8 cellular contexts compared by ENCODE assay signal in the genomic region with DNA sequence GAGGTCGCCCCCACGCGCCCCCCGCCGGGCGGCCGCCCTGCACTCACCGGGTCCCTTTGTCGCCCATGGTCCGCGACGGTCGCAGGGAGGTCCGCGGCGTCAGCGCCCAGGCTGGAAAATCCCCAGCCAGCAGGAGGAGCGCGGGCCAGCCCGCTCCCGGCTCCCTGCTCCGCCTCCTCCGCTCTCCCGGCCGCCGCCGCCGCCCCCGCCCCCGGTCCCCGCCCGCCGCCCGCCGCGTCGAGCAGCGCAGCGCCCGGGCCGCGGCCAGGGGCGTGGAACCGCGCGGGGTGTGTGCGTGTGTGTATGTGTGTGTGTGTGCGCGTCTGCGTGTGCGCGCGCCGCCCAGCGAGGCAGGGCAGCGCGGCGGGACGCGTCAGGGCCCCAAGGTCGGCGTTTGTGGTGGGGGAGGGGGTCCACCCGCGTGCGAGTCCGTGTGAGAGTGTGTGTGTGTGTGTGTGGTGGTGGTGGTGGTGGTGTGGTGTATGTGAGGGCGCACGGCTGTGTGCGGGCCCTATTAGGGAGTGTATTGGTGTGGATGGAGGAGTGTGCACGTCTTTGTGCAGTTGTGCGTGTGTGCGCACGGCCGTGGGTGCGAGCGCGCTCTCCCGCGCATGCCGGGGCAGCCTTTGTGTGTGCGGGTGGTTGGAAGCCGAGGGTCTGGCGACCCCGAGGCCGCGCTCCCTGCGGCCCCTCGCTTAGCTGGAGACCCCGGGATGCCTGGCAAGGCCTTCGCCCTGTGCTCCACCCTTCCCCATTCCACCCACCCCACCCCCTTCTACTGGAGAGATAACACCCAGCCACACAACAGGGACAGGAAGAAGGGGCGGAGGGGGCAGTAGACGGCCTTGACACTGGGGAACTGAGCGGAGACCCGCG. TPM values are rescaled to one million over a fixed set of nuclear protein-coding genes. Genes with fewer than 3 reads are reported as not detected.
DNase-seq lines count a peak whose midpoint lies in the region; ATAC-seq, FAIRE-seq and TF ChIP-seq lines count a peak whose summit lies in the region.

A gene (minus strand): TSS at position 121 of the 876 bp plus-strand sequence. CDS start 54 bp downstream, at position 67.

- H2AFZ ChIP-seq in astrocyte (ENCODE audit: low read depth, low read length) = peak within 1 kb of the TSS; percentile 96

- no peaks in the 10 kb centered on the region for H3K79me2 ChIP-seq in astrocyte (ENCODE audit: insufficient read depth, low read length)

- no peak for FAIRE-seq in astrocyte (lab: Jason Lieb, UNC)

- peak; percentile 41 for DNase-seq in astrocyte (ENCODE audit: low read depth)
- peak; percentile 77 for DNase-seq in hepatic stellate cell (ENCODE audit: low spot score)
- no peak for DNase-seq in H4 (ENCODE audit: low spot score)

- peaks cover 0 to 30% (median 16%) of the 10 kb centered on the region in 11 experiments; a peak in 11 of 22 replicates for H4K20me1 ChIP-seq in BLaER1 treated with 17β-estradiol and CSF1 and Interleukin-3, amounts not matched to agents 10 nM and 100 nM
- H4K20me1 ChIP-seq in astrocyte (ENCODE audit: insufficient read depth, low read length) = peaks cover 9% of the 10 kb centered on the region

- H3K4me3 Mint-ChIP-seq in T-helper 1 cell treated with Interleukin-12 subunit alpha and Interleukin-12 subunit beta and Interleukin-4 antibody, amounts not matched to agents 30 μg/mL and 1 μg/mL, for 36 hours = peak within 1 kb of the TSS; percentile 88
- peak within 1 kb of the TSS; percentile 89 for H3K4me3 Mint-ChIP-seq in astrocyte (ENCODE audit: unreplicated experiment)

- peak within 1 kb of the TSS; percentile 79 to 97 (median 90) for H3K27ac ChIP-seq in BLaER1 treated with 17β-estradiol and CSF1 and Interleukin-3, amounts not matched to agents 10 nM and 100 nM
- H3K27ac ChIP-seq in astrocyte (ENCODE audit: low read depth, low read length) = no peak within 1 kb of the TSS
- peak within 1 kb of the TSS; percentile 84 for H3K27ac ChIP-seq in rectal smooth muscle tissue (ENCODE audit: low read depth, low read length)

- H3K4me3 ChIP-seq in BLaER1 treated with 17β-estradiol and CSF1 and Interleukin-3, amounts not matched to agents 10 nM and 100 nM = peak within 1 kb of the TSS; percentile 74 to 95 (median 82)
- H3K4me3 ChIP-seq in astrocyte (ENCODE audit: insufficient read depth, low read depth, low read length) (peak within 1 kb of the TSS; percentile 71), rectal smooth muscle tissue (ENCODE audit: low read length) (peak within 1 kb of the TSS; percentile 76)

- H3K27me3 Mint-ChIP-seq in T-helper 1 cell treated with Interleukin-12 subunit alpha and Interleukin-12 subunit beta and Interleukin-4 antibody, amounts not matched to agents 30 μg/mL and 1 μg/mL, for 36 hours (ENCODE audit: low read depth) = peaks cover 4% of the 10 kb centered on the region
- no peaks in the 10 kb centered on the region for H3K27me3 Mint-ChIP-seq in astrocyte (ENCODE audit: low read depth, unreplicated experiment)

- peak within 1 kb of the TSS; percentile 94 to 100 (median 97) for H3K4me2 ChIP-seq in BLaER1 treated with 17β-estradiol and CSF1 and Interleukin-3, amounts not matched to agents 10 nM and 100 nM
- peak within 1 kb of the TSS; percentile 100 for H3K4me2 ChIP-seq in astrocyte (ENCODE audit: low read length)

- H3K4me1 ChIP-seq in BLaER1 treated with 17β-estradiol and CSF1 and Interleukin-3, amounts not matched to agents 10 nM and 100 nM = peaks cover 54 to 64% (median 61%) of the 10 kb centered on the region in 10 experiments
- H3K4me1 ChIP-seq in astrocyte (ENCODE audit: insufficient read depth, low read length) (peaks cover 29% of the 10 kb centered on the region), rectal smooth muscle tissue (ENCODE audit: control insufficient read depth, insufficient read depth, low read length) (peaks cover 30% of the 10 kb centered on the region)

- no peaks in the 10 kb centered on the region for H3K9me3 Mint-ChIP-seq in T-helper 1 cell treated with Interleukin-12 subunit alpha and Interleukin-12 subunit beta and Interleukin-4 antibody, amounts not matched to agents 30 μg/mL and 1 μg/mL, for 36 hours
- no peaks in the 10 kb centered on the region for H3K9me3 Mint-ChIP-seq in astrocyte (ENCODE audit: unreplicated experiment)

- peaks cover 0 to 28% (median 14%) of the 10 kb centered on the region in 11 experiments; a peak in 10 of 22 replicates for H3K36me3 ChIP-seq in BLaER1 treated with 17β-estradiol and CSF1 and Interleukin-3, amounts not matched to agents 10 nM and 100 nM
- H3K36me3 ChIP-seq in astrocyte (ENCODE audit: insufficient read depth, low read length) (no peaks in the 10 kb centered on the region), rectal smooth muscle tissue (ENCODE audit: control insufficient read depth, insufficient read depth, low read length) (no peaks in the 10 kb centered on the region)

- peak within 1 kb of the TSS; percentile 90 for H3K27ac Mint-ChIP-seq in T-helper 1 cell treated with Interleukin-12 subunit alpha and Interleukin-12 subunit beta and Interleukin-4 antibody, amounts not matched to agents 30 μg/mL and 1 μg/mL, for 36 hours
- peak within 1 kb of the TSS; percentile 70 for H3K27ac Mint-ChIP-seq in astrocyte (ENCODE audit: unreplicated experiment)

- peaks cover 44% of the 10 kb centered on the region for H3K4me1 Mint-ChIP-seq in T-helper 1 cell treated with Interleukin-12 subunit alpha and Interleukin-12 subunit beta and Interleukin-4 antibody, amounts not matched to agents 30 μg/mL and 1 μg/mL, for 36 hours (ENCODE audit: low read depth)
- H3K4me1 Mint-ChIP-seq in astrocyte (ENCODE audit: low read depth, unreplicated experiment) = peaks cover 28% of the 10 kb centered on the region

- H3K9ac ChIP-seq in BLaER1 treated with 17β-estradiol and CSF1 and Interleukin-3, amounts not matched to agents 10 nM and 100 nM = peak within 1 kb of the TSS; percentile 88 to 93 (median 90)
- peak within 1 kb of the TSS; percentile 77 for H3K9ac ChIP-seq in astrocyte (ENCODE audit: low read length)
- peak within 1 kb of the TSS; percentile 67 for H3K9ac ChIP-seq in rectal smooth muscle tissue (ENCODE audit: low read length)

- peaks cover 11% of the 10 kb centered on the region for H3K36me3 Mint-ChIP-seq in T-helper 1 cell treated with Interleukin-12 subunit alpha and Interleukin-12 subunit beta and Interleukin-4 antibody, amounts not matched to agents 30 μg/mL and 1 μg/mL, for 36 hours (ENCODE audit: low read depth)
- H3K36me3 Mint-ChIP-seq in astrocyte (ENCODE audit: low read depth, unreplicated experiment) = no peaks in the 10 kb centered on the region

- TF ChIP-seq CTCF in astrocyte (IDR thresholded peaks at IDR 0.05; ENCODE audit: insufficient read depth, low read depth, low read length) = no peak

- ATAC-seq in HG03432 (IDR thresholded peaks at IDR 0.05; ENCODE audit: unreplicated experiment) = peak; percentile 49
- ATAC-seq in HG03045 (IDR thresholded peaks at IDR 0.05; ENCODE audit: unreplicated experiment) = no peak

- no peaks in the 10 kb centered on the region for H3K9me3 ChIP-seq in BLaER1 treated with 17β-estradiol and CSF1 and Interleukin-3, amounts not matched to agents 10 nM and 100 nM (replicated peaks in 1 of 11)
- H3K9me3 ChIP-seq in astrocyte (ENCODE audit: insufficient read depth, low read depth, low read length) = no peaks in the 10 kb centered on the region

- H3K27me3 ChIP-seq in BLaER1 treated with 17β-estradiol and CSF1 and Interleukin-3, amounts not matched to agents 10 nM and 100 nM = no peaks in the 10 kb centered on the region
- H3K27me3 ChIP-seq in astrocyte (ENCODE audit: insufficient read depth, low read length) (no peaks in the 10 kb centered on the region), rectal smooth muscle tissue (ENCODE audit: control insufficient read depth, insufficient read depth, low read length) (no peaks in the 10 kb centered on the region)

RNA-seq across cellular contexts. Expression of the gene that starts here (rescaled TPM):
- total RNA-seq in astrocyte = 22.7 and 28.5 TPM in 2 replicates
- 7.3 and 9.3 TPM in 2 replicates for total RNA-seq in H4 (2014; rRNA removed; shearing (Covaris generic))
